9 cellular contexts compared by ENCODE assay signal in genomic region chr17:21323406-21324111, GRCh38. TPM values are rescaled to one million over a fixed set of nuclear protein-coding genes. Genes with fewer than 3 reads are reported as not detected.
A peak's percentile ranks its signal among the peaks of the same experiment; 100 is the strongest.
DNase-seq lines count a peak whose midpoint lies in the region; ATAC-seq, FAIRE-seq and TF ChIP-seq lines count a peak whose summit lies in the region.
"Not testable (repeated sequence)": the region's sequence is repeated elsewhere in the genome, so short reads cannot be mapped to it uniquely, and the experiment has no call there.
"Had no signal": no experiment of that assay in that cellular context is flagged by ENCODE, and none has a peak within 500 bp of the region (broad histone marks: within the 10 kb centered on the region; RNA-seq: fewer than 3 reads in every experiment).

No MANE protein-coding gene starts in this region.

- CTCF ChIA-PET in OCI-LY7 (lab: Charles Lee; ENCODE audit: unreplicated experiment) = not testable (repeated sequence)

- ATAC-seq in GM21360 (IDR thresholded peaks at IDR 0.05; ENCODE audit: unreplicated experiment) (peak; percentile 5), Right ventricle myocardium inferior (peak; percentile 7)
- ATAC-seq in central memory CD8-positive, alpha-beta T cell (replicated peaks; ENCODE audit: extremely low read depth, poor library complexity, severe bottlenecking) = not testable (repeated sequence)

- H3K36me3 ChIP-seq in OCI-LY7 (ENCODE audit: insufficient read depth, low read length); mesodermal cell (ENCODE audit: control insufficient read depth, insufficient read depth, low read length); sigmoid colon: not testable (repeated sequence)

- H3K36me3 Mint-ChIP-seq in activated T-cell treated with anti-CD3 and anti-CD28 coated beads, Interleukin-2, amount 50 U/mL, for 24 hours (ENCODE audit: low read depth); central memory CD8-positive, alpha-beta T cell (ENCODE audit: insufficient read depth): not testable (repeated sequence)

- H2AFZ ChIP-seq in OCI-LY7 (ENCODE audit: low read length) = peak overlapping the region; percentile 55; the same call in 1 of the 2 replicates

- FAIRE-seq in urothelium cell line (lab: Jason Lieb, UNC) = peak; percentile 5

- not testable (repeated sequence) for H4K20me1 ChIP-seq in OCI-LY7 (ENCODE audit: insufficient read depth, low read length)

- 75 to 82% methylated on average over 26 of the region's 33 CpGs for WGBS in mesodermal cell (ENCODE audit: insufficient coverage in 2 of 2), 2 experiments
- 54 to 64% methylated on average over 31 of the region's 33 CpGs for WGBS in sigmoid colon, 2 donors

- not testable (repeated sequence) for H3K4me1 Mint-ChIP-seq in activated T-cell treated with anti-CD3 and anti-CD28 coated beads, Interleukin-2, amount 50 U/mL, for 24 hours (ENCODE audit: low read depth); central memory CD8-positive, alpha-beta T cell

- H3K27ac ChIP-seq in OCI-LY7 (ENCODE audit: low read depth, low read length, poor library complexity, severe bottlenecking); mesodermal cell (ENCODE audit: low read depth, low read length, severe bottlenecking); sigmoid colon: not testable (repeated sequence)

- H3K27me3 ChIP-seq in sigmoid colon = not testable (repeated sequence)

- intact Hi-C loops in OCI-LY7 (cut with micrococcal nuclease; ENCODE audit: unreplicated experiment) = loop anchor here (5.0 to 10.0 kb wide), 2 partner anchors 59 to 189 kb away; no protein-coding TSS in a partner anchor
- intact Hi-C loops in Right ventricle myocardium inferior (cut with DNase I) = loop anchor here (5.0 kb wide), 1 partner anchor 41 kb away; the partner anchor contains the start of gene MAP2K3
- intact Hi-C loops in sigmoid colon (cut with DNase I) = loop anchor here (2.0 to 5.0 kb wide), 3 partner anchors 39 to 187 kb away; partner anchors contain the start of gene MAP2K3

- peak overlapping the region; percentile 42 for H3K4me2 ChIP-seq in OCI-LY7 (ENCODE audit: low read length)

- H3K9me2 ChIP-seq in OCI-LY7 (ENCODE audit: insufficient read depth, low read length) = not testable (repeated sequence)

- not testable (repeated sequence) for DNase-seq in OCI-LY7 (ENCODE audit: low spot score); central memory CD8-positive, alpha-beta T cell (ENCODE audit: low spot score in 2 of 2); Right ventricle myocardium inferior (ENCODE audit: missing footprints); urothelium cell line (ENCODE audit: low spot score)
- DNase-seq in activated T-cell treated with anti-CD3 and anti-CD28 coated beads, Interleukin-2, amount 50 U/mL, for 24 hours = peak; percentile 33
- peak; percentile 73 for DNase-seq in sigmoid colon

- BruUV-seq in OCI-LY7 (replicated peaks; lab: Mats Ljungman, UMichigan) = not testable (repeated sequence)

- H3K9me3 Mint-ChIP-seq in activated T-cell treated with anti-CD3 and anti-CD28 coated beads, Interleukin-2, amount 50 U/mL, for 24 hours; central memory CD8-positive, alpha-beta T cell: not testable (repeated sequence)

- TF ChIP-seq EP300 in sigmoid colon (IDR thresholded peaks at IDR 0.05) = not testable (repeated sequence)

- not testable (repeated sequence) for H3K27me3 Mint-ChIP-seq in activated T-cell treated with anti-CD3 and anti-CD28 coated beads, Interleukin-2, amount 50 U/mL, for 24 hours; central memory CD8-positive, alpha-beta T cell

- not testable (repeated sequence) for H3K9me3 ChIP-seq in OCI-LY7 (ENCODE audit: low read length); mesodermal cell (ENCODE audit: control insufficient read depth, low read length); sigmoid colon

- H3K4me3 ChIP-seq in OCI-LY7 (ENCODE audit: low read depth, low read length, poor library complexity, severe bottlenecking) (peak overlapping the region; percentile 69), mesodermal cell (ENCODE audit: extremely low read depth, insufficient read depth, low read length, poor library complexity, severe bottlenecking) (peak overlapping the region; percentile 37), sigmoid colon (peak overlapping the region; percentile 48 to 60 (median 58))

- H3K4me1 ChIP-seq in OCI-LY7 (ENCODE audit: insufficient read depth, low read length, poor library complexity, severe bottlenecking) = peaks cover 49% of the 10 kb centered on the region
- H3K4me1 ChIP-seq in mesodermal cell (ENCODE audit: control insufficient read depth, insufficient read depth, low read length, poor library complexity, severe bottlenecking); sigmoid colon: not testable (repeated sequence)

- TF ChIP-seq POLR2A in sigmoid colon (IDR thresholded peaks at IDR 0.05) = not testable (repeated sequence)

- peak overlapping the region; percentile 86 for H3K4me3 Mint-ChIP-seq in activated T-cell treated with anti-CD3 and anti-CD28 coated beads, Interleukin-2, amount 50 U/mL, for 24 hours
- peak overlapping the region; percentile 79 for H3K4me3 Mint-ChIP-seq in central memory CD8-positive, alpha-beta T cell

- POLR2A ChIA-PET in OCI-LY7 (lab: Charles Lee) = not testable (repeated sequence)

- TF ChIP-seq CTCF in OCI-LY7 (conservative IDR thresholded peaks at IDR 0.05; ENCODE audit: low read length); sigmoid colon (IDR thresholded peaks at IDR 0.05): not testable (repeated sequence)

- not testable (repeated sequence) for H3K27ac Mint-ChIP-seq in activated T-cell treated with anti-CD3 and anti-CD28 coated beads, Interleukin-2, amount 50 U/mL, for 24 hours
- peak overlapping the region; percentile 33 for H3K27ac Mint-ChIP-seq in central memory CD8-positive, alpha-beta T cell (ENCODE audit: low read depth)

- H3K79me2 ChIP-seq in OCI-LY7 (ENCODE audit: insufficient read depth, low read depth, low read length) = not testable (repeated sequence)

RNA-seq across cellular contexts. Expression of gene MAP2K3, which starts 39.0 kb away (rescaled TPM):
- total RNA-seq in OCI-LY7 (2014; rRNA removed; shearing (Covaris generic)) = 13.6 and 27.8 TPM in 2 replicates
- total RNA-seq in OCI-LY7 (2022) = 70.3 and 71.5 TPM in 2 replicates
- 37.7 TPM for total RNA-seq in Right ventricle myocardium inferior
- 30.0 TPM for polyA plus RNA-seq in mesodermal cell (2013, experiment 1 of 2)
- polyA plus RNA-seq in mesodermal cell (2013, experiment 2 of 2) = 25.6 TPM
- total RNA-seq in sigmoid colon = 10 to 100 TPM in 3 of 4 donors, 1 to 10 TPM in 1; 9.5 to 23.3 (median 13.3) TPM
- 10 to 100 TPM; 43.8 to 59.1 (median 54.8) TPM for polyA plus RNA-seq in sigmoid colon

RNA-seq across cellular contexts. Expression of gene KCNJ12, which starts 52.6 kb away (rescaled TPM):
- total RNA-seq in OCI-LY7 (2014; rRNA removed; shearing (Covaris generic)) = 0.13 and 0.16 TPM in 2 replicates
- total RNA-seq in OCI-LY7 (2022) (0.17 and 0.22 TPM in 2 replicates), Right ventricle myocardium inferior (12.6 TPM), sigmoid colon (1 to 10 TPM in 3 of 4 donors, under 1 TPM in 1; 0.54 to 2.2 (median 1.4) TPM)
- polyA plus RNA-seq in mesodermal cell (2013, experiment 1 of 2) = 0.96 TPM
- polyA plus RNA-seq in mesodermal cell (2013, experiment 2 of 2) = 0.81 TPM
- polyA plus RNA-seq in sigmoid colon = under 1 TPM; 0.23 to 0.60 (median 0.60) TPM
- total RNA-seq: SJSA1 had no signal
